In the genomic region with DNA sequence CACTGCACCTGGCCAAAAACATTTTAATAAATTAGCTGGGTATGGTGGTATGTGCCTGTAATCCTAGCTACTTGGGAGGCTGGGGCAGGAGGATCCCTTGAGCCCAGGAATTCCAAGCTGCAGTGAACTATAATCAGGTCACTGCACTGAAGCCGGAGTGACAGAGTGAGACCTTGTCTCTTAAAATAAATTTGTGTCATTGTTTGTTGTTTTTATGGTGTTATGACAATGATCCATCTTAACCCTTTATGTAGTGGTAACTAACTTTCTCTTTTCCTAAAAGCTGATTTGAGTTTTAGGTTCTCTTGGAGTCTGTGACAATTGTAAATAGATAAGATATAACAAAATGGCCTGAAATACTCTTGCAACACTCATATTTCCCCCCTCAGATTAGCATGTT, we compare ENCODE assay signal across 1 cellular context.
A peak's percentile ranks its signal among the peaks of the same experiment; 100 is the strongest.
TF ChIP-seq lines count a peak whose summit lies in the region.

No MANE protein-coding gene starts in this region.

TF ChIP-seq in HEK293T, 16 proteins besides CTCF, POLR2A, EP300 and RAD21:
- TF ChIP-seq, protein P1, sequence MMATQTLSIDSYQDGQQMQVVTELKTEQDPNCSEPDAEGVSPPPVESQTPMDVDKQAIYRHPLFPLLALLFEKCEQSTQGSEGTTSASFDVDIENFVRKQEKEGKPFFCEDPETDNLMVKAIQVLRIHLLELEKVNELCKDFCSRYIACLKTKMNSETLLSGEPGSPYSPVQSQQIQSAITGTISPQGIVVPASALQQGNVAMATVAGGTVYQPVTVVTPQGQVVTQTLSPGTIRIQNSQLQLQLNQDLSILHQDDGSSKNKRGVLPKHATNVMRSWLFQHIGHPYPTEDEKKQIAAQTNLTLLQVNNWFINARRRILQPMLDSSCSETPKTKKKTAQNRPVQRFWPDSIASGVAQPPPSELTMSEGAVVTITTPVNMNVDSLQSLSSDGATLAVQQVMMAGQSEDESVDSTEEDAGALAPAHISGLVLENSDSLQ (IDR thresholded peaks at IDR 0.05): peak; percentile 48; the same call in 1 of the 2 replicates
- TF ChIP-seq ZNF384 (IDR thresholded peaks at IDR 0.05): no peak
- no peak for TF ChIP-seq FOXA1 (IDR thresholded peaks at IDR 0.05)
- no peak for TF ChIP-seq FOXM1 (IDR thresholded peaks at IDR 0.05; ENCODE audit: borderline replicate concordance)
TF ChIP-seq in HEK293T: peak in this region for 1.
